Comparison of ENCODE assay signal across 23 cellular contexts in the genomic region with DNA sequence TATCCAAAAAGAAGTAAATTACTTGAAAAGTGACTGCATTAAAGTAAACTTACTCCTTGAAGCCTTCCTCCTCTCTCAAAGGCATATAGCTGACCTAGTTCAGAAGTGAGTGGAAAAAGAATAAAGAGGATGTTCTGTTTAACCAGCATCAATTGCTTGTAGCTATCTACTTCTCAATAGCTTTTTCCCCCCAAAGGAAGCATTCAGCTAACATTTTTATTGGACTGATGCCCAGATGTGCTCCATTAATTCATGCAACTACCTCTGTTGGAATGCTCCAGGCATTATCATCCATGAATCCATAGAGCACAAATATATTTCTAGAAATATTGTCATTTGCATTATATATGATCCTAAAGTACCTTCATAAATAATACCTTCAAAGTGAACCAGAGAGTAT.
"Had no signal": no experiment of that assay in that cellular context is flagged by ENCODE, and none has a peak within 500 bp of the region (broad histone marks: within the 10 kb centered on the region; RNA-seq: fewer than 3 reads in every experiment).

No MANE protein-coding gene starts in this region.

- H3K27me3 ChIP-seq: brain microvascular endothelial cell, esophagus muscularis mucosa, gastroesophageal sphincter, sigmoid colon, transverse colon had no signal

- DNase-seq: activated CD4-positive, alpha-beta T cell treated with anti-CD3 and anti-CD28 coated beads, Interleukin-2, amount 10 ng/mL, durations not matched to agents 7 days and 5 days; activated CD8-positive, alpha-beta memory T cell treated with anti-CD3 and anti-CD28 coated beads, Interleukin-2, amount 10 ng/mL, durations not matched to agents 7 days and 5 days; activated CD8-positive, alpha-beta T cell treated with anti-CD3 and anti-CD28 coated beads for 36 hours; activated effector memory CD4-positive, alpha-beta T cell treated with anti-CD3 and anti-CD28 coated beads, Interleukin-2, amount 50 U/mL, for 16 hours; activated naive CD4-positive, alpha-beta T cell treated with anti-CD3 and anti-CD28 coated beads, Interleukin-2, amount 50 U/mL, for 16 hours; activated naive CD8-positive, alpha-beta T cell treated with anti-CD3 and anti-CD28 coated beads, Interleukin-2, amount 50 U/mL, for 24 hours; activated T-cell treated with anti-CD3 and anti-CD28 coated beads for 4 hours; brain microvascular endothelial cell; caudate nucleus; dorsolateral prefrontal cortex; effector memory CD8-positive, alpha-beta T cell; head of caudate nucleus; hypothalamus; left ventricle myocardium superior; retina; sigmoid colon; stimulated activated CD4-positive, alpha-beta T cell treated with anti-CD3 and anti-CD28 coated beads, Interleukin-2, amount 100 ng/mL, for 48 hours; stimulated activated CD8-positive, alpha-beta memory T cell treated with anti-CD3 and anti-CD28 coated beads, Interleukin-4, amount 100 ng/mL, for 48 hours; stimulated activated naive B cell treated with anti-CD40 and anti-IgM and Interleukin-4, amounts not matched to agents 10 μg/mL and 1 μg/mL and 100 μg/mL, for 72 hours; transverse colon had no signal

- H3K9me3 ChIP-seq: esophagus muscularis mucosa, gastroesophageal sphincter, sigmoid colon, transverse colon had no signal

- ATAC-seq: activated CD8-positive, alpha-beta memory T cell treated with anti-CD3 and anti-CD28 coated beads, Interleukin-2, amount 10 ng/mL, durations not matched to agents 7 days and 5 days; activated CD8-positive, alpha-beta T cell treated with anti-CD3 and anti-CD28 coated beads for 36 hours; activated naive CD8-positive, alpha-beta T cell treated with anti-CD3 and anti-CD28 coated beads, Interleukin-2, amount 50 U/mL, for 24 hours; effector memory CD8-positive, alpha-beta T cell; gastroesophageal sphincter; left ventricle myocardium superior; natural killer cell treated with Interleukin-12 subunit alpha and Interleukin-12 subunit beta and Interleukin-15 and Interleukin-18, amount 100 ng/mL, for 72 hours; stimulated activated naive B cell treated with anti-CD40 and anti-IgM and Interleukin-4, amounts not matched to agents 10 μg/mL and 1 μg/mL and 100 μg/mL, for 72 hours had no signal

- H3K4me1 ChIP-seq: esophagus muscularis mucosa, gastroesophageal sphincter, sigmoid colon, transverse colon had no signal

- H3K27ac ChIP-seq: brain microvascular endothelial cell, dorsolateral prefrontal cortex, esophagus muscularis mucosa, gastroesophageal sphincter, sigmoid colon, transverse colon had no signal

- H3K4me3 ChIP-seq: dorsolateral prefrontal cortex, esophagus muscularis mucosa, gastroesophageal sphincter, sigmoid colon, transverse colon had no signal

- H3K36me3 ChIP-seq: brain microvascular endothelial cell, esophagus muscularis mucosa, gastroesophageal sphincter, sigmoid colon, transverse colon had no signal
